In the genomic region with DNA sequence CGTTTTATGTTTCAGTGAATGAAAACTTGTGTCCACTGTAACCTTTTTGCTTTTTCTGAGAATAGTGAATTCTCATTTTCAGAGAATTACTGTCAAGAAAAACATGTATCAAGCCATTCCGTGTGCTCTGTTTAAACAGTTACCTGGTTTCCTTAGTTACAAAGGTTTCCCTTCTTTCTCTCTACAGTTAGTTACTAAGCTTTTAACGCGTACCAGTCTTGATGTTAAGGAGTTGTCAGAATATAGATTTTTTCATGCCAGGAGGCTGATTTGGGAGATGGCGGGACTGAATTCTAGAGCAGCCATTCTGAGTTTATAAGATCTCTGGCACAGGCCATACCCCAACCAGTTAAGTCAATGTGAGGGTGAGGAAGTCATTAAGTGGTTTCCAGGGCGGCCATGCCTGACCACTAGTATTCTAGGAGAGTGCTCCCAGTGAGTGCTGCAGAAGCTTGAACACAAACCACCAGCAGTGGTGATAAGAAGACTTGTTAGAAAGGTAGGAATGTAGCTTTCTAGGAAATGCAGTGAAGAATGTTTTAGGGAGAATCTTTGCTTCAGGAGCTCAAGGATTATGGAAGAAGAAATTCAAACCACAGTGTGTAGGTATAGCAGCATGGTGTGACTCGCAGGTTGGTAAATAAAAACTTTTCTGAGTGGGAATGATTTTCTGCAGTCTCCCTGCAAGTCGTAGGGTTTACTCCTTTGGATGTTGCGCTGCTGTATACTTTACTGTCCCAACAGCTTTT, we compare ENCODE assay signal across 12 cellular contexts.
DNase-seq lines count a peak whose midpoint lies in the region; TF ChIP-seq lines count a peak whose summit lies in the region.
"Had no signal": no experiment of that assay in that cellular context is flagged by ENCODE, and none has a peak within 500 bp of the region (broad histone marks: within the 10 kb centered on the region; RNA-seq: fewer than 3 reads in every experiment).

No MANE protein-coding gene starts in this region.

- H3K4me3 ChIP-seq in endocrine pancreas (ENCODE audit: control insufficient read depth, insufficient read depth, low read length) = peak overlapping the region; percentile 58
- H3K4me3 ChIP-seq: skin epidermis had no signal

- H3K9me3 Mint-ChIP-seq in activated naive CD4-positive, alpha-beta T cell treated with anti-CD3 and anti-CD28 coated beads, Interleukin-2, amount 50 U/mL, for 24 hours = no peaks in the 10 kb centered on the region
- H3K9me3 Mint-ChIP-seq in type B pancreatic cell = no peaks in the 10 kb centered on the region

- peaks cover 8% of the 10 kb centered on the region for H3K36me3 Mint-ChIP-seq in activated naive CD4-positive, alpha-beta T cell treated with anti-CD3 and anti-CD28 coated beads, Interleukin-2, amount 50 U/mL, for 24 hours
- H3K36me3 Mint-ChIP-seq in type B pancreatic cell = no peaks in the 10 kb centered on the region

- no peaks in the 10 kb centered on the region for H3K36me3 ChIP-seq in endocrine pancreas (ENCODE audit: control insufficient read depth, insufficient read depth, low read length)
- H3K36me3 ChIP-seq: heart left ventricle had no signal

- H3K27ac Mint-ChIP-seq in activated naive CD4-positive, alpha-beta T cell treated with anti-CD3 and anti-CD28 coated beads, Interleukin-2, amount 50 U/mL, for 24 hours = peak overlapping the region; percentile 66
- H3K27ac Mint-ChIP-seq in type B pancreatic cell = peak overlapping the region; percentile 13

- H3K4me1 ChIP-seq in endocrine pancreas (ENCODE audit: control insufficient read depth, insufficient read depth, low read length) = no peaks in the 10 kb centered on the region

- H3K9me3 ChIP-seq in endocrine pancreas (ENCODE audit: control insufficient read depth, low read length) = no peaks in the 10 kb centered on the region
- H3K9me3 ChIP-seq: heart left ventricle had no signal

- TF ChIP-seq CTCF in type B pancreatic cell (conservative IDR thresholded peaks at IDR 0.05) = no peak

- DNase-seq in activated naive CD4-positive, alpha-beta T cell (lab: John Stamatoyannopoulos, UW) = no peak
- DNase-seq in M059J (ENCODE audit: low read depth) = peak; percentile 67
- no peak for DNase-seq in type B pancreatic cell (ENCODE audit: extremely low spot score, unreplicated experiment)
- DNase-seq in DMS 273 (lab: John Stamatoyannopoulos, UW; ENCODE audit: unreplicated experiment) = no peak
- no peak for DNase-seq in AG08396 (ENCODE audit: low spot score)
- DNase-seq in COR-L47 (lab: John Stamatoyannopoulos, UW) = no peak
- DNase-seq: activated T-cell treated with anti-CD3 and anti-CD28 coated beads, Interleukin-2, amount 50 U/mL, for 1 hour; AML-193 had no signal

- no peaks in the 10 kb centered on the region for H3K27me3 ChIP-seq in endocrine pancreas (ENCODE audit: control insufficient read depth, insufficient read depth, low read length)
- H3K27me3 ChIP-seq: heart left ventricle had no signal

- no peaks in the 10 kb centered on the region for H3K27me3 Mint-ChIP-seq in activated naive CD4-positive, alpha-beta T cell treated with anti-CD3 and anti-CD28 coated beads, Interleukin-2, amount 50 U/mL, for 24 hours
- no peaks in the 10 kb centered on the region for H3K27me3 Mint-ChIP-seq in type B pancreatic cell

- H3K4me1 Mint-ChIP-seq in activated naive CD4-positive, alpha-beta T cell treated with anti-CD3 and anti-CD28 coated beads, Interleukin-2, amount 50 U/mL, for 24 hours = peaks cover 54% of the 10 kb centered on the region
- H3K4me1 Mint-ChIP-seq in type B pancreatic cell (ENCODE audit: unreplicated experiment) = peaks cover 49% of the 10 kb centered on the region

- H3K4me3 Mint-ChIP-seq in activated naive CD4-positive, alpha-beta T cell treated with anti-CD3 and anti-CD28 coated beads, Interleukin-2, amount 50 U/mL, for 24 hours = no peak overlapping the region
- H3K4me3 Mint-ChIP-seq in type B pancreatic cell = peak overlapping the region; percentile 32

- no peak overlapping the region for H3K9ac ChIP-seq in endocrine pancreas (ENCODE audit: control insufficient read depth, insufficient read depth, low read length)
